Comparison of ENCODE assay signal across 13 cellular contexts in the genomic region with DNA sequence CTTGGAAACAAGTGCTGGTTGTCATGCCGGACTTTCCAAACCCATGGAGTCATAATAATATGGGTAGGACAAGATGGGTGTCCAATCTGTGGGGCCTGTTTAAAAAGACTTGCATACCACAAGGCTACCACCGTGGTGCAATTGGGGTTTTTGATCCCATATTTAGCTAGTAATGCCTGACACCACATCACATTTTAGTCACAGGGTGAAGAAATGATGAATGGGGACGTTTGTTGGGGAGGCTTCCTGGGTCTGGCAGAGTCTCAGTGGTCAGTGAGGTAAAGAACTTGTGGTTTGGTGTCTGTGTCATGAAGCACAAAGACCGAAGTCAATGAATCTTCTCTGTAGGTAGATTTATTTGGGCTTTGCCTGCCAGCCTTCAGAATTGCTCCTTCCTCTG. TPM values are rescaled to one million over a fixed set of nuclear protein-coding genes. Genes with fewer than 3 reads are reported as not detected.
DNase-seq lines count a peak whose midpoint lies in the region; ATAC-seq, FAIRE-seq and TF ChIP-seq lines count a peak whose summit lies in the region.
"Had no signal": no experiment of that assay in that cellular context is flagged by ENCODE, and none has a peak within 500 bp of the region (broad histone marks: within the 10 kb centered on the region; RNA-seq: fewer than 3 reads in every experiment).

No MANE protein-coding gene starts in this region.

- WGBS in K562 (ENCODE audit: insufficient coverage, low coverage, missing lambda C conversion rate), result 0% methylated on average over 4 of the region's 4 CpGs
- WGBS in body of pancreas, 2 donors, result 64 to 69% methylated on average over 4 of the region's 4 CpGs

- TF ChIP-seq POLR2A in K562 (conservative IDR thresholded peaks at IDR 0.05) (no peak), body of pancreas (IDR thresholded peaks at IDR 0.05) (no peak), uterus (IDR thresholded peaks at IDR 0.05) (no peak)

- no peak overlapping the region for H3K4me2 ChIP-seq in K562 (ENCODE audit: insufficient read depth, low read length)
- H3K4me2 ChIP-seq: BLaER1 treated with 17β-estradiol and CSF1 and Interleukin-3, amounts not matched to agents 10 nM and 100 nM had no signal

- BruUV-seq in K562 (replicated peaks; lab: Mats Ljungman, UMichigan), result no TSS peak

- in situ Hi-C loops in GM13977 (cut with MboI; ENCODE audit: low pct_unique_long_range_greater_than_20kb, low sequenced_read_pairs, unreplicated experiment) (no loop called here), K562 (cut with MboI) (no loop called here)

- H3K9ac ChIP-seq in K562 (ENCODE audit: insufficient read depth in 1 of 2, low read depth in 2 of 2, low read length in 2 of 2), result no peak overlapping the region
- H3K9ac ChIP-seq: BLaER1 treated with 17β-estradiol and CSF1 and Interleukin-3, amounts not matched to agents 10 nM and 100 nM had no signal

- peak; percentile 63 for ATAC-seq in GM21529 (IDR thresholded peaks at IDR 0.05; ENCODE audit: unreplicated experiment)
- peak; percentile 68 for ATAC-seq in HG03520 (IDR thresholded peaks at IDR 0.05; ENCODE audit: unreplicated experiment)
- no peak for ATAC-seq in K562
- no peak for ATAC-seq in body of pancreas
- ATAC-seq in HG03280 (IDR thresholded peaks at IDR 0.05; ENCODE audit: unreplicated experiment), result no peak

- no peak for FAIRE-seq in K562 (lab: Jason Lieb, UNC)

- no peaks in the 10 kb centered on the region for H3K4me1 ChIP-seq in K562 (replicated peaks in 1 of 2; ENCODE audit: control insufficient read depth in 2 of 2, insufficient read depth in 2 of 2, low read length in 2 of 2)
- H3K4me1 ChIP-seq in body of pancreas, result peaks cover 8% of the 10 kb centered on the region
- peaks cover 0 to 3% of the 10 kb centered on the region in 2 donors for H3K4me1 ChIP-seq in uterus

- H4K20me1 ChIP-seq in K562 (replicated peaks; ENCODE audit: control insufficient read depth, insufficient read depth, low read length), result no peaks in the 10 kb centered on the region
- H4K20me1 ChIP-seq: BLaER1 treated with 17β-estradiol and CSF1 and Interleukin-3, amounts not matched to agents 10 nM and 100 nM had no signal

- no peak for TF ChIP-seq RAD21 in K562 (CRISPR knock-in tag; conservative IDR thresholded peaks at IDR 0.05 in 1 of 2, IDR thresholded peaks at IDR 0.05 in 1 of 2)

- intact Hi-C loops in K562 (cut with micrococcal nuclease) (no loop called here), body of pancreas (cut with DNase I) (no loop called here), uterus (cut with DNase I; ENCODE audit: low total_unique reads) (no loop called here)

- DNase-seq in GM13977 (ENCODE audit: low spot score) (peak; percentile 49), K562 (ENCODE audit: extremely low read depth in 1 of 4, low spot score in 3 of 4) (no peak), HT-29 (ENCODE audit: low spot score) (no peak), body of pancreas (no peak), uterus (no peak)
- DNase-seq: NCI-H187 treated with DMSO at 0.1 percent for 48 hours, nephron progenitor cell, Peyer's patch, WERI-Rb-1 had no signal

- H3K36me3 ChIP-seq in K562 (ENCODE audit: control insufficient read depth, insufficient read depth, low read length) (no peaks in the 10 kb centered on the region), body of pancreas (replicated peaks in 1 of 2; ENCODE audit: insufficient read depth in 1 of 2, low read depth in 2 of 2) (no peaks in the 10 kb centered on the region), uterus (no peaks in the 10 kb centered on the region)
- H3K36me3 ChIP-seq: BLaER1 treated with 17β-estradiol and CSF1 and Interleukin-3, amounts not matched to agents 10 nM and 100 nM; Peyer's patch; WERI-Rb-1 had no signal

- no peak overlapping the region for H3K27ac ChIP-seq in K562 (ENCODE audit: extremely low read depth, low read depth, low read length)
- H3K27ac ChIP-seq in body of pancreas, result no peak overlapping the region
- no peak overlapping the region for H3K27ac ChIP-seq in uterus
- H3K27ac ChIP-seq: BLaER1 treated with 17β-estradiol and CSF1 and Interleukin-3, amounts not matched to agents 10 nM and 100 nM; Peyer's patch; WERI-Rb-1 had no signal

- H3K4me3 ChIP-seq in K562, result no peak overlapping the region
- no peak overlapping the region for H3K4me3 ChIP-seq in body of pancreas
- H3K4me3 ChIP-seq in uterus, result no peak overlapping the region
- H3K4me3 ChIP-seq: BLaER1 treated with 17β-estradiol and CSF1 and Interleukin-3, amounts not matched to agents 10 nM and 100 nM; Peyer's patch had no signal

- H3K9me1 ChIP-seq in K562 (ENCODE audit: control insufficient read depth, insufficient read depth, low read length), result no peaks in the 10 kb centered on the region

- no peaks in the 10 kb centered on the region for H3K27me3 ChIP-seq in K562 (ENCODE audit: control insufficient read depth in 2 of 2, insufficient read depth in 2 of 2, low read length in 2 of 2)
- H3K27me3 ChIP-seq in body of pancreas, result no peaks in the 10 kb centered on the region
- H3K27me3 ChIP-seq in uterus, result no peaks in the 10 kb centered on the region
- H3K27me3 ChIP-seq: BLaER1 treated with 17β-estradiol and CSF1 and Interleukin-3, amounts not matched to agents 10 nM and 100 nM; Peyer's patch had no signal

- TF ChIP-seq CTCF in GM13977 (IDR thresholded peaks at IDR 0.05; ENCODE audit: extremely low read depth, insufficient read depth, missing control alignments), result no peak
- no peak for TF ChIP-seq CTCF in K562 (IDR thresholded peaks at IDR 0.05 in 2 of 3, conservative IDR thresholded peaks at IDR 0.05 in 1 of 3; ENCODE audit: insufficient read depth in 2 of 3, low read depth in 1 of 3, low read length in 3 of 3)
- no peak for TF ChIP-seq CTCF in body of pancreas (IDR thresholded peaks at IDR 0.05)
- TF ChIP-seq CTCF in uterus (IDR thresholded peaks at IDR 0.05), result no peak

- no peaks in the 10 kb centered on the region for H3K79me2 ChIP-seq in K562 (ENCODE audit: control insufficient read depth, insufficient read depth, low read length)

- POLR2A ChIA-PET in K562 (lab: Yijun Ruan, JAX), result no interaction called here

- no peak overlapping the region for H2AFZ ChIP-seq in K562 (ENCODE audit: low read depth, low read length)

- no peak for TF ChIP-seq EP300 in K562 (IDR thresholded peaks at IDR 0.05; ENCODE audit: low read length)

- CTCF ChIA-PET in K562 (lab: Yijun Ruan, JAX; ENCODE audit: low intra/inter-chr PET ratio), result no interaction called here

- no peaks in the 10 kb centered on the region for H3K9me3 ChIP-seq in K562 (replicated peaks; ENCODE audit: control insufficient read depth, insufficient read depth, low read depth, low read length)
- no peaks in the 10 kb centered on the region for H3K9me3 ChIP-seq in body of pancreas
- no peaks in the 10 kb centered on the region for H3K9me3 ChIP-seq in uterus
- H3K9me3 ChIP-seq: BLaER1 treated with 17β-estradiol and CSF1 and Interleukin-3, amounts not matched to agents 10 nM and 100 nM had no signal

TF ChIP-seq in K562, 482 proteins besides CTCF, POLR2A, EP300 and RAD21 (continues in another document):
- TF ChIP-seq ZSCAN32 (CRISPR knock-in tag; IDR thresholded peaks at IDR 0.05), result no peak

RNA-seq across cellular contexts. Expression of gene P3H2, which starts 31.0 kb away (rescaled TPM):
- not detected in 2 replicates for total RNA-seq in K562 (2011; cell fraction: chromatin; rRNA removed; ENCODE audit: low replicate concordance)
- not detected in 2 replicates for total RNA-seq in K562 (2011; cell fraction: nucleolus; rRNA removed)
- not detected in 2 replicates for total RNA-seq in K562 (2011; cell fraction: nucleoplasm; rRNA removed)
- total RNA-seq in K562 (2014; rRNA removed) (not detected in 2 replicates), K562 (2014; rRNA removed; fragmentation: Illumina TruSeq; extraction: Trizol) (not detected in 2 replicates), K562 (2015; rRNA removed; fragmentation: Illumina TruSeq; extraction: Trizol) (not detected in 2 replicates), K562 (2021) (0.22 and 0.40 TPM in 2 replicates), body of pancreas (10 to 100 TPM in 1 of 2 donors, 1 to 10 TPM in 1; 3.0 to 35.5 TPM), uterus (100 to 1,000 TPM in 1 of 4 donors, 10 to 100 TPM in 3; 12.6 to 441 (median 30.6) TPM)
- polyA plus RNA-seq in K562 (2011; rRNA removed) (0.26 TPM in 1 of 2 replicates, not detected in the other), K562 (2014; fragmentation: Illumina TruSeq; extraction: Trizol) (not detected in 2 replicates), K562 (2014; fragmentation: Nextera tagmentation; extraction: Ambion mirVana) (not detected), K562 (2014; rRNA removed) (0.04 TPM in 1 of 2 replicates, not detected in the other)
- not detected in 2 replicates for polyA plus RNA-seq in K562 (2011; cell fraction: cytosol; rRNA removed)
- not detected in 2 replicates for polyA plus RNA-seq in K562 (2011; cell fraction: nucleus; rRNA removed)
- polyA plus RNA-seq in K562 (2012), result not detected in 2 replicates
- polyA minus RNA-seq in K562 (2011; rRNA and poly(A)+ RNA removed), result not detected in 2 replicates
- not detected in 2 replicates for polyA minus RNA-seq in K562 (2011; cell fraction: cytosol; rRNA and poly(A)+ RNA removed)
- polyA minus RNA-seq in K562 (2011; cell fraction: nucleus; rRNA and poly(A)+ RNA removed), result not detected in 2 replicates
- total RNA-seq in HT-29 (2014; rRNA removed; shearing (Covaris generic)), result 1.1 and 3.1 TPM in 2 replicates

Comparison
In these comparisons a context has a peak if more than half of its experiments do, and no peak if none do; other contexts are left out.
1. ATAC-seq: peak in GM21529 (single experiment) and HG03520 (single experiment); none in K562 (single experiment), body of pancreas (single experiment) and HG03280 (single experiment).